ENCODE assay signal across 9 cellular contexts in genomic region chr9:100437860-100438805, GRCh38. TPM values are rescaled to one million over a fixed set of nuclear protein-coding genes. Genes with fewer than 3 reads are reported as not detected.
DNase-seq lines count a peak whose midpoint lies in the region; ATAC-seq and TF ChIP-seq lines count a peak whose summit lies in the region.
"Had no signal": no experiment of that assay in that cellular context is flagged by ENCODE, and none has a peak within 500 bp of the region (broad histone marks: within the 10 kb centered on the region; RNA-seq: fewer than 3 reads in every experiment).

No MANE protein-coding gene starts in this region.

- TF ChIP-seq CTCF in endodermal cell (conservative IDR thresholded peaks at IDR 0.05), result peak; percentile 94

- no peak overlapping the region for H3K4me3 Mint-ChIP-seq in activated CD4-positive, alpha-beta memory T cell treated with anti-CD3 and anti-CD28 coated beads, Interleukin-2, amount 10 ng/mL, durations not matched to agents 7 days and 5 days
- no peak overlapping the region for H3K4me3 Mint-ChIP-seq in endodermal cell

- POLR2A ChIA-PET in activated CD4-positive, alpha-beta memory T cell treated with anti-CD3 and anti-CD28 coated beads, Interleukin-2, amount 10 ng/mL, durations not matched to agents 7 days and 5 days (lab: Charles Lee), result no interaction called here

- no peaks in the 10 kb centered on the region for H3K36me3 Mint-ChIP-seq in activated CD4-positive, alpha-beta memory T cell treated with anti-CD3 and anti-CD28 coated beads, Interleukin-2, amount 10 ng/mL, durations not matched to agents 7 days and 5 days (ENCODE audit: low read depth)
- peaks cover 18% of the 10 kb centered on the region for H3K36me3 Mint-ChIP-seq in endodermal cell (ENCODE audit: low read depth)

- no CpG with 5 or more reads among the region's 1 CpG for WGBS in endodermal cell (ENCODE audit: insufficient coverage in 1 of 2, insufficient read length in 1 of 2), 2 experiments

- no peaks in the 10 kb centered on the region for H3K4me1 ChIP-seq in endodermal cell (ENCODE audit: control insufficient read depth, insufficient read depth, low read length)

- H3K9ac ChIP-seq in endodermal cell (ENCODE audit: extremely low read depth, low read length, poor library complexity, severe bottlenecking), result no peak overlapping the region

- H3K27ac ChIP-seq in endodermal cell (ENCODE audit: low read depth, low read length), result no peak overlapping the region
- H3K27ac ChIP-seq: skin epidermis had no signal

- ATAC-seq in HG03378 (IDR thresholded peaks at IDR 0.05; ENCODE audit: unreplicated experiment), result peak; percentile 80

- peak; percentile 66 for DNase-seq in NCI-H510A treated with DMSO at 0.1 percent for 48 hours (lab: John Stamatoyannopoulos, UW)
- no peak for DNase-seq in NCI-H510A (lab: John Stamatoyannopoulos, UW)
- DNase-seq in NCI-H82 (lab: John Stamatoyannopoulos, UW), result peak; percentile 86
- peak; percentile 65 for DNase-seq in activated CD4-positive, alpha-beta memory T cell treated with anti-CD3 and anti-CD28 coated beads, Interleukin-2, amount 10 ng/mL, durations not matched to agents 7 days and 5 days
- peak; percentile 89 for DNase-seq in endodermal cell
- peak; percentile 50 for DNase-seq in middle frontal gyrus (ENCODE audit: extremely low spot score, low spot score)
- DNase-seq in stimulated activated CD8-positive, alpha-beta memory T cell treated with anti-CD3 and anti-CD28 coated beads, Interleukin-4, amount 100 ng/mL, for 48 hours, result peak; percentile 86

- H3K27me3 ChIP-seq in endodermal cell (ENCODE audit: control insufficient read depth, insufficient read depth, low read length, poor library complexity, severe bottlenecking), result no peaks in the 10 kb centered on the region

- CTCF ChIA-PET in activated CD4-positive, alpha-beta memory T cell treated with anti-CD3 and anti-CD28 coated beads, Interleukin-2, amount 10 ng/mL, durations not matched to agents 7 days and 5 days (lab: Charles Lee), result interaction anchor here (0.6 to 2.4 kb wide), 8 partner anchors 12 to 234 kb away, joined by 3 to 9 read pairs (median 3); no protein-coding TSS in a partner anchor

- no peaks in the 10 kb centered on the region for H3K36me3 ChIP-seq in endodermal cell (ENCODE audit: control insufficient read depth, insufficient read depth, low read length)

- H3K4me1 Mint-ChIP-seq in activated CD4-positive, alpha-beta memory T cell treated with anti-CD3 and anti-CD28 coated beads, Interleukin-2, amount 10 ng/mL, durations not matched to agents 7 days and 5 days, result no peaks in the 10 kb centered on the region
- H3K4me1 Mint-ChIP-seq in endodermal cell, result no peaks in the 10 kb centered on the region

- no peaks in the 10 kb centered on the region for H3K9me3 ChIP-seq in endodermal cell (ENCODE audit: control insufficient read depth, low read length)

- H3K9me3 Mint-ChIP-seq in activated CD4-positive, alpha-beta memory T cell treated with anti-CD3 and anti-CD28 coated beads, Interleukin-2, amount 10 ng/mL, durations not matched to agents 7 days and 5 days, result no peaks in the 10 kb centered on the region
- H3K9me3 Mint-ChIP-seq in endodermal cell, result no peaks in the 10 kb centered on the region

- H3K27ac Mint-ChIP-seq in activated CD4-positive, alpha-beta memory T cell treated with anti-CD3 and anti-CD28 coated beads, Interleukin-2, amount 10 ng/mL, durations not matched to agents 7 days and 5 days, result no peak overlapping the region
- no peak overlapping the region for H3K27ac Mint-ChIP-seq in endodermal cell

- no peak overlapping the region for H3K4me3 ChIP-seq in endodermal cell (ENCODE audit: low read length)
- H3K4me3 ChIP-seq: skin epidermis had no signal

- H3K27me3 Mint-ChIP-seq in activated CD4-positive, alpha-beta memory T cell treated with anti-CD3 and anti-CD28 coated beads, Interleukin-2, amount 10 ng/mL, durations not matched to agents 7 days and 5 days, result no peaks in the 10 kb centered on the region
- no peaks in the 10 kb centered on the region for H3K27me3 Mint-ChIP-seq in endodermal cell (ENCODE audit: insufficient read depth)

RNA-seq across cellular contexts. Expression of gene MSANTD3, which starts 11.2 kb away (rescaled TPM):
- total RNA-seq in activated CD4-positive, alpha-beta memory T cell treated with anti-CD3 and anti-CD28 coated beads, Interleukin-2, amount 10 ng/mL, durations not matched to agents 7 days and 5 days, result 10 to 100 TPM; 17.1 to 18.2 TPM
- total RNA-seq in endodermal cell, result 10 to 100 TPM; 29.8 to 32.2 TPM
- 41.1 TPM for polyA plus RNA-seq in endodermal cell (2013, experiment 1 of 2)
- 43.3 TPM for polyA plus RNA-seq in endodermal cell (2013, experiment 2 of 2)

RNA-seq across cellular contexts. Expression of gene TMEFF1, which starts 34.8 kb away (rescaled TPM):
- under 1 TPM in 1 of 2 experiments, not detected in 1; 0.18 TPM for total RNA-seq in activated CD4-positive, alpha-beta memory T cell treated with anti-CD3 and anti-CD28 coated beads, Interleukin-2, amount 10 ng/mL, durations not matched to agents 7 days and 5 days
- 100 to 1,000 TPM in 1 of 2 donors, 10 to 100 TPM in 1; 67.5 to 111 TPM for total RNA-seq in endodermal cell
- 72.7 TPM for polyA plus RNA-seq in endodermal cell (2013, experiment 1 of 2)
- polyA plus RNA-seq in endodermal cell (2013, experiment 2 of 2), result 62.6 TPM

Comparison
In these comparisons a context has a peak if more than half of its experiments do, and no peak if none do; other contexts are left out.
1. RNA of gene TMEFF1, which starts 34.8 kb away (total RNA-seq): 67.5 to 111 TPM in endodermal cell; 0.18 TPM in activated CD4-positive, alpha-beta memory T cell treated with anti-CD3 and anti-CD28 coated beads, Interleukin-2, amount 10 ng/mL, durations not matched to agents 7 days and 5 days; every median in the first group is over 10 times any median in the second.